7 cellular contexts compared by ENCODE assay signal in genomic region chr3:72523409-72524172, GRCh38.
A peak's percentile ranks its signal among the peaks of the same experiment; 100 is the strongest.
DNase-seq lines count a peak whose midpoint lies in the region; ATAC-seq lines count a peak whose summit lies in the region.

No MANE protein-coding gene starts in this region.

- intact Hi-C loops in left ventricle myocardium superior (cut with micrococcal nuclease): no loop called here

- peak; percentile 63 to 99 for DNase-seq in NOMO-1 (lab: John Stamatoyannopoulos, UW; ENCODE audit: unreplicated experiment in 2 of 2)
- peak; percentile 42 for DNase-seq in left ventricle myocardium superior
- DNase-seq in SHP77 treated with DMSO at 0.1 percent for 48 hours (lab: John Stamatoyannopoulos, UW): no peak
- DNase-seq in activated CD4-positive, alpha-beta T cell treated with anti-CD3 and anti-CD28 coated beads, Interleukin-2, amount 50 U/mL, for 1 hour: no peak
- DNase-seq in NCI-H1105 treated with DMSO at 0.1 percent for 48 hours (lab: John Stamatoyannopoulos, UW): no peak

- ATAC-seq in GM19025 (IDR thresholded peaks at IDR 0.05; ENCODE audit: low read depth, unreplicated experiment) (peak; percentile 80), HG02840 (IDR thresholded peaks at IDR 0.05; ENCODE audit: low FRiP score, unreplicated experiment) (peak; percentile 63), left ventricle myocardium superior (peak; percentile 76)

Comparison
In these comparisons a context has a peak if more than half of its experiments do, and no peak if none do; other contexts are left out.
1. DNase-seq: peak in NOMO-1 (2 of 2) and left ventricle myocardium superior (single experiment); none in SHP77 treated with DMSO at 0.1 percent for 48 hours (single experiment), activated CD4-positive, alpha-beta T cell treated with anti-CD3 and anti-CD28 coated beads, Interleukin-2, amount 50 U/mL, for 1 hour (single experiment) and NCI-H1105 treated with DMSO at 0.1 percent for 48 hours (single experiment).
2. Peak in every context shown above with its lines, with median percentiles within 50 percentile points of each other: ATAC-seq.